Comparison of ENCODE assay signal across 8 cellular contexts in the genomic region with DNA sequence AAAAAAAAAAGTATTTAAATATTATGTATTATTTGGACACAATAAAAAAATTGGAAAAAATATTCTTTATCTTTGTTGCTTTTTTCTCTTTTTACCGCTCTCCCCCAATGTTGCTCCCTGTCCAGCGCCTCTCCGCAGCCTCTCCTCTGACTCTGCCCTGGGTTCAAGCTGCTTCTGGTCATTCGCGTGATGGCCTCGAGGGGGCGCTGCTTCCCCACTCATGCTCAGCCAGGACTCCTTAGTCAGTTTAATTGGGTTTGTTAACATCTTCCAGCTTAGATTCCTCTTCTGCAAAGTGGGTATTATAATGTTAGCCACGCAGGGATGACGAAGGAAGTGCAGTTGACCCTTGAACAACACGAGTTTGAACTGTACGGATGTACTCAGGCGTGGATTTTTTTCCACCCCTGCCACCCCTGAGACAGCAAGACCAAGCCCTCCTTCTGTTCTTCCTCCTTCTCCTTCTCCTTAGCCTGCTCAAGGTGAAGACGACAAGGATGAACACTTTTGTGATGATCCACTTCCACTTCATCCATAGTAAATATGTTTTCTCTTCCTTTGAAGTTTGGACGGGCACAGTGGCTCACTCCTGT. TPM values are rescaled to one million over a fixed set of nuclear protein-coding genes. Genes with fewer than 3 reads are reported as not detected.
DNase-seq lines count a peak whose midpoint lies in the region; ATAC-seq and TF ChIP-seq lines count a peak whose summit lies in the region.

No MANE protein-coding gene starts in this region.

- H3K36me3 ChIP-seq in esophagus squamous epithelium: no peaks in the 10 kb centered on the region
- H3K36me3 ChIP-seq in upper lobe of right lung: no peaks in the 10 kb centered on the region

- no peak overlapping the region for H3K4me3 ChIP-seq in AG10803 (ENCODE audit: low read length)
- no peak overlapping the region for H3K4me3 ChIP-seq in esophagus squamous epithelium
- H3K4me3 ChIP-seq in upper lobe of right lung: no peak overlapping the region

- H3K4me1 Mint-ChIP-seq in neural crest cell: peaks cover 3% of the 10 kb centered on the region

- no peaks in the 10 kb centered on the region for H3K9me3 ChIP-seq in esophagus squamous epithelium
- H3K9me3 ChIP-seq in upper lobe of right lung: no peaks in the 10 kb centered on the region

- DNase-seq in AG10803 (ENCODE audit: low read depth): peak; percentile 19
- DNase-seq in GM19238 (ENCODE audit: insufficient read length, low spot score): peak; percentile 26
- peak; percentile 81 for DNase-seq in NCI-H82 (lab: John Stamatoyannopoulos, UW)
- peak; percentile 36 for DNase-seq in activated CD8-positive, alpha-beta memory T cell treated with anti-CD3 and anti-CD28 coated beads, Interleukin-2, amount 50 U/mL, for 4 hours
- no peak for DNase-seq in esophagus squamous epithelium (lab: John Stamatoyannopoulos, UW)
- peak; percentile 66 for DNase-seq in neural crest cell (ENCODE audit: low read depth, low spot score)
- peak; percentile 78 for DNase-seq in upper lobe of right lung

- H3K9me3 Mint-ChIP-seq in neural crest cell: no peaks in the 10 kb centered on the region

- no peaks in the 10 kb centered on the region for H3K36me3 Mint-ChIP-seq in neural crest cell (ENCODE audit: low read depth)

- 17 to 21% methylated on average over 12 to 13 of the region's 14 CpGs for WGBS in esophagus squamous epithelium, 2 donors

- TF ChIP-seq CTCF in AG10803 (conservative IDR thresholded peaks at IDR 0.05; ENCODE audit: low read length) (peak; percentile 82), esophagus squamous epithelium (IDR thresholded peaks at IDR 0.05) (peak; percentile 60 to 89 (median 80)), neural crest cell (conservative IDR thresholded peaks at IDR 0.05) (peak; percentile 88), upper lobe of right lung (IDR thresholded peaks at IDR 0.05) (peak; percentile 85)

- H3K27me3 ChIP-seq in esophagus squamous epithelium (peaks cover 0 to 5% (median 0%) of the 10 kb centered on the region in 4 donors), upper lobe of right lung (no peaks in the 10 kb centered on the region)

- peaks cover 10% of the 10 kb centered on the region for H3K27me3 Mint-ChIP-seq in neural crest cell (ENCODE audit: low read depth)

- intact Hi-C loops in esophagus squamous epithelium (cut with DNase I) (no loop called here), upper lobe of right lung (cut with DNase I) (no loop called here)

- H3K4me1 ChIP-seq in esophagus squamous epithelium (peaks cover 0 to 24% (median 8%) of the 10 kb centered on the region in 3 donors), upper lobe of right lung (peaks cover 1% of the 10 kb centered on the region)

- H3K27ac Mint-ChIP-seq in neural crest cell (ENCODE audit: unreplicated experiment): no peak overlapping the region

- no peak overlapping the region for H3K4me3 Mint-ChIP-seq in neural crest cell

- no peak overlapping the region for H3K27ac ChIP-seq in esophagus squamous epithelium
- no peak overlapping the region for H3K27ac ChIP-seq in upper lobe of right lung

- TF ChIP-seq POLR2A in esophagus squamous epithelium (IDR thresholded peaks at IDR 0.05): no peak

- ATAC-seq in upper lobe of right lung: peak; percentile 88
- ATAC-seq in HG02798 (IDR thresholded peaks at IDR 0.05; ENCODE audit: poor library complexity, unreplicated experiment): no peak

RNA-seq across cellular contexts. Expression of a gene that starts 4.8 kb away (rescaled TPM):
- total RNA-seq in esophagus squamous epithelium: under 1 TPM; 0.04 to 0.41 (median 0.21) TPM
- total RNA-seq in neural crest cell: 0.02 TPM in 1 of 2 replicates, not detected in the other
- 0.09 TPM for total RNA-seq in upper lobe of right lung

RNA-seq across cellular contexts. Expression of a gene that starts 53.9 kb away (rescaled TPM):
- total RNA-seq in esophagus squamous epithelium: 1 to 10 TPM; 2.0 to 5.6 (median 2.7) TPM
- 3.4 and 4.4 TPM in 2 replicates for total RNA-seq in neural crest cell
- total RNA-seq in upper lobe of right lung: 5.1 TPM

RNA-seq across cellular contexts. Expression of a gene that starts 54.9 kb away (rescaled TPM):
- total RNA-seq in esophagus squamous epithelium: 10 to 100 TPM; 54.0 to 89.5 (median 66.3) TPM
- total RNA-seq in neural crest cell: 78.7 and 79.1 TPM in 2 replicates
- 76.7 TPM for total RNA-seq in upper lobe of right lung
